In genomic region chr12:464484-465267, GRCh38 we compare ENCODE assay signal across 15 cellular contexts. TPM values are rescaled to one million over a fixed set of nuclear protein-coding genes. Genes with fewer than 3 reads are reported as not detected.
A peak's percentile ranks its signal among the peaks of the same experiment; 100 is the strongest.
DNase-seq lines count a peak whose midpoint lies in the region; ATAC-seq and TF ChIP-seq lines count a peak whose summit lies in the region.
"Had no signal": no experiment of that assay in that cellular context is flagged by ENCODE, and none has a peak within 500 bp of the region (broad histone marks: within the 10 kb centered on the region; RNA-seq: fewer than 3 reads in every experiment).

No MANE protein-coding gene starts in this region.

- peak; percentile 80 for ATAC-seq in Right ventricle myocardium superior (ENCODE audit: poor library complexity)
- no peak for ATAC-seq in GM21528 (IDR thresholded peaks at IDR 0.05; ENCODE audit: low FRiP score, unreplicated experiment)
- no peak for ATAC-seq in T-helper 17 cell
- ATAC-seq: stimulated activated effector memory CD8-positive, alpha-beta T cell treated with anti-CD3 and anti-CD28 coated beads, Interleukin-12 subunit alpha, Interleukin-12 subunit beta, amount 100 ng/mL, for 72 hours had no signal

- intact Hi-C loops in Right ventricle myocardium superior (cut with DNase I): no loop called here

- H3K27ac Mint-ChIP-seq in nephron progenitor cell: no peak overlapping the region
- H3K27ac Mint-ChIP-seq in T-helper 17 cell: no peak overlapping the region
- H3K27ac Mint-ChIP-seq: activated naive CD4-positive, alpha-beta T cell treated with anti-CD3 and anti-CD28 coated beads, Interleukin-2, amount 10 ng/mL, durations not matched to agents 7 days and 5 days; stimulated activated effector memory CD8-positive, alpha-beta T cell treated with anti-CD3 and anti-CD28 coated beads, Interleukin-12 subunit alpha, Interleukin-12 subunit beta, amount 100 ng/mL, for 72 hours had no signal

- TF ChIP-seq CTCF in nephron progenitor cell (IDR thresholded peaks at IDR 0.05): no peak

- peaks cover 23% of the 10 kb centered on the region for H3K27me3 Mint-ChIP-seq in nephron progenitor cell (ENCODE audit: low read depth, poor library complexity)
- peaks cover 6% of the 10 kb centered on the region for H3K27me3 Mint-ChIP-seq in T-helper 17 cell

- H3K9me3 ChIP-seq in T-helper 17 cell (ENCODE audit: control insufficient read depth, low read length, poor library complexity, severe bottlenecking): no peaks in the 10 kb centered on the region
- H3K9me3 ChIP-seq: vagina had no signal

- H3K4me1 Mint-ChIP-seq in nephron progenitor cell (peaks cover 74% of the 10 kb centered on the region), T-helper 17 cell (peaks cover 16% of the 10 kb centered on the region)

- peaks cover 5% of the 10 kb centered on the region for H3K36me3 Mint-ChIP-seq in nephron progenitor cell (ENCODE audit: low read depth)
- H3K36me3 Mint-ChIP-seq in T-helper 17 cell (ENCODE audit: low read depth): no peaks in the 10 kb centered on the region
- H3K36me3 Mint-ChIP-seq: activated naive CD4-positive, alpha-beta T cell treated with anti-CD3 and anti-CD28 coated beads, Interleukin-2, amount 10 ng/mL, durations not matched to agents 7 days and 5 days; stimulated activated effector memory CD8-positive, alpha-beta T cell treated with anti-CD3 and anti-CD28 coated beads, Interleukin-12 subunit alpha, Interleukin-12 subunit beta, amount 100 ng/mL, for 72 hours had no signal

- peak overlapping the region; percentile 6 for H3K4me3 Mint-ChIP-seq in nephron progenitor cell
- no peak overlapping the region for H3K4me3 Mint-ChIP-seq in T-helper 17 cell
- H3K4me3 Mint-ChIP-seq: activated naive CD4-positive, alpha-beta T cell treated with anti-CD3 and anti-CD28 coated beads, Interleukin-2, amount 10 ng/mL, durations not matched to agents 7 days and 5 days; stimulated activated effector memory CD8-positive, alpha-beta T cell treated with anti-CD3 and anti-CD28 coated beads, Interleukin-12 subunit alpha, Interleukin-12 subunit beta, amount 100 ng/mL, for 72 hours had no signal

- DNase-seq in DMS79 treated with DMSO at 0.1 percent for 48 hours (lab: John Stamatoyannopoulos, UW): peak; percentile 78
- peak; percentile 88 for DNase-seq in NCI-H2171 (lab: John Stamatoyannopoulos, UW)
- no peak for DNase-seq in Right ventricle myocardium superior
- DNase-seq in nephron progenitor cell: no peak
- no peak for DNase-seq in T-helper 17 cell
- DNase-seq in activated CD4-positive, alpha-beta T cell treated with anti-CD3 and anti-CD28 coated beads for 1 hour: no peak
- DNase-seq in T-helper 9 cell: no peak
- DNase-seq: activated CD8-positive, alpha-beta memory T cell treated with anti-CD3 and anti-CD28 coated beads for 24 hours; activated naive CD4-positive, alpha-beta T cell treated with anti-CD3 and anti-CD28 coated beads, Interleukin-2, amount 10 ng/mL, durations not matched to agents 7 days and 5 days; DMS53; MV-4-11; stimulated activated CD4-positive, alpha-beta T cell treated with anti-CD3 and anti-CD28 coated beads, Interleukin-4, amount 100 ng/mL, for 1 hour had no signal

- H3K9me3 Mint-ChIP-seq in nephron progenitor cell: no peaks in the 10 kb centered on the region
- H3K9me3 Mint-ChIP-seq: activated naive CD4-positive, alpha-beta T cell treated with anti-CD3 and anti-CD28 coated beads, Interleukin-2, amount 10 ng/mL, durations not matched to agents 7 days and 5 days; stimulated activated effector memory CD8-positive, alpha-beta T cell treated with anti-CD3 and anti-CD28 coated beads, Interleukin-12 subunit alpha, Interleukin-12 subunit beta, amount 100 ng/mL, for 72 hours had no signal

RNA-seq across cellular contexts. Expression of gene B4GALNT3, which starts 4.9 kb away (rescaled TPM):
- 32.1 TPM for total RNA-seq in Right ventricle myocardium superior
- total RNA-seq in T-helper 17 cell: 1 to 10 TPM; 1.6 to 1.7 TPM

Comparison
In these comparisons a context has a peak if more than half of its experiments do, and no peak if none do; other contexts are left out.
1. DNase-seq: peak in DMS79 treated with DMSO at 0.1 percent for 48 hours (single experiment) and NCI-H2171 (single experiment); none in Right ventricle myocardium superior (single experiment), nephron progenitor cell (single experiment), T-helper 17 cell (0 of 3), activated CD4-positive, alpha-beta T cell treated with anti-CD3 and anti-CD28 coated beads for 1 hour (single experiment) and T-helper 9 cell (single experiment).
2. RNA of gene B4GALNT3, which starts 4.9 kb away (total RNA-seq): 32.1 TPM in Right ventricle myocardium superior (single experiment); 1.6 to 1.7 TPM in T-helper 17 cell; every median in the first group is over 10 times any median in the second.